Comparison of ENCODE assay signal across 8 cellular contexts in the genomic region with DNA sequence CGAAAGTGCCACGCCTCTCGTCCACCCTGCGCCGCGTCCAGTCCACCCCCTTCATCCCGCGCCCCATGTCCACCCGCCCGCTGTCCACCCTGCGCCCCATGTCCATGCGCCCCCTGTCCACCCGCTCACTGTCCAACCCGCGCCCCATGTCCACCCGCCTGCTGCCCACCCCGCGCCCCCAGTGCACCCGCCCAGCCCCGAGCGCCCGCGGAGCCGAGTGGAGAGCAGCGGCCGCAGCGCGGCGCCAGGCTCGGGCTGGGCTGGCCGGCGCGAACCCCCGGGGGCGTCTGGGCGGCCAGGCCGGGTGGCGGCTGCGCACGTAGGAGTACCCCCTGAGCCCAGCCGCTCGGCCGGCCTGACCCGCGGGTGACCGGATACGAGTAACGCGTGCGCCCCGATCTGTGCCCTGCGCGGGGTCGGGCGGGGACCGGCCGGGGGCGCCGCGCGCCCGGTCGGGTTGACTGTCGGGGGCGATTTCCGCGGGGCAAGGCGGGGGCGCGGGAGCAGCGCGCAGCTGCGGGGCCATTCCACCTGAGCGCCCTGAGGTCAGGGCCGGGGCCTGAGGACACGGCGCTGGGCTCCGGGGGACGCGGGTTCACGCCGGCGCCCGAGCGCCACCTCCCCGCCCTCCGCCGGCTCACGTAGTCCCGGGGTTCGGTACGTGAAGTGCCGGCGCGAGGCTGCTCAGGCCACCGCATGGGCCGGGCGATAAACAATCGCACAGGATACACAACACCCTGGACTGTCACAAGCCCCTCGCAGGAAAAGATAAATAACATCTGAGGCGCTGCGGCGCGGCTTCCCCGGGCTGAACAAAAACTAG. TPM values are rescaled to one million over a fixed set of nuclear protein-coding genes. Genes with fewer than 3 reads are reported as not detected.
DNase-seq lines count a peak whose midpoint lies in the region; ATAC-seq lines count a peak whose summit lies in the region.

No MANE protein-coding gene starts in this region.

- H3K9ac ChIP-seq in iPS-18a (ENCODE audit: low read length) (peak overlapping the region; percentile 44), skeletal muscle tissue (ENCODE audit: low read depth in 1 of 3, low read length in 3 of 3) (peak overlapping the region; percentile 8 to 57 (median 32))

- H3K27ac ChIP-seq in iPS-18a (ENCODE audit: low read length) (no peak overlapping the region), skeletal muscle tissue (ENCODE audit: low read depth, low read length) (peak overlapping the region; percentile 62)

- ATAC-seq in HG03442 (IDR thresholded peaks at IDR 0.05; ENCODE audit: unreplicated experiment) = no peak
- ATAC-seq in HG03280 (IDR thresholded peaks at IDR 0.05; ENCODE audit: unreplicated experiment) = no peak
- ATAC-seq in GM19324 (IDR thresholded peaks at IDR 0.05; ENCODE audit: low FRiP score, unreplicated experiment) = no peak

- H3K4me3 ChIP-seq in iPS-18a (ENCODE audit: low read length) (peak overlapping the region; percentile 55), skeletal muscle tissue (ENCODE audit: low read length in 3 of 3) (peak overlapping the region; percentile 35 to 65 (median 57))

- DNase-seq in activated CD4-positive, alpha-beta memory T cell treated with anti-CD3 and anti-CD28 coated beads for 36 hours = no peak
- DNase-seq in activated CD4-positive, alpha-beta memory T cell treated with anti-CD3 and anti-CD28 coated beads, Interleukin-2, amount 10 ng/mL, durations not matched to agents 7 days and 5 days = no peak

- peaks cover 44% of the 10 kb centered on the region for H3K27me3 Mint-ChIP-seq in activated CD4-positive, alpha-beta memory T cell treated with anti-CD3 and anti-CD28 coated beads for 36 hours
- H3K27me3 Mint-ChIP-seq in activated CD4-positive, alpha-beta memory T cell treated with anti-CD3 and anti-CD28 coated beads, Interleukin-2, amount 10 ng/mL, durations not matched to agents 7 days and 5 days = peaks cover 40% of the 10 kb centered on the region
- peaks cover 21% of the 10 kb centered on the region for H3K27me3 Mint-ChIP-seq in activated naive CD8-positive, alpha-beta T cell

- H3K36me3 Mint-ChIP-seq in activated CD4-positive, alpha-beta memory T cell treated with anti-CD3 and anti-CD28 coated beads for 36 hours = no peaks in the 10 kb centered on the region
- peaks cover 6% of the 10 kb centered on the region for H3K36me3 Mint-ChIP-seq in activated CD4-positive, alpha-beta memory T cell treated with anti-CD3 and anti-CD28 coated beads, Interleukin-2, amount 10 ng/mL, durations not matched to agents 7 days and 5 days (ENCODE audit: low read depth)
- H3K36me3 Mint-ChIP-seq in activated naive CD8-positive, alpha-beta T cell = no peaks in the 10 kb centered on the region

- intact Hi-C loops in activated CD4-positive, alpha-beta memory T cell treated with anti-CD3 and anti-CD28 coated beads for 36 hours (cut with micrococcal nuclease) = no loop called here

- peaks cover 3% of the 10 kb centered on the region for H3K4me1 Mint-ChIP-seq in activated CD4-positive, alpha-beta memory T cell treated with anti-CD3 and anti-CD28 coated beads for 36 hours (ENCODE audit: low read depth)
- peaks cover 7% of the 10 kb centered on the region for H3K4me1 Mint-ChIP-seq in activated CD4-positive, alpha-beta memory T cell treated with anti-CD3 and anti-CD28 coated beads, Interleukin-2, amount 10 ng/mL, durations not matched to agents 7 days and 5 days
- H3K4me1 Mint-ChIP-seq in activated naive CD8-positive, alpha-beta T cell (ENCODE audit: low read depth) = no peaks in the 10 kb centered on the region

- H3K4me1 ChIP-seq in iPS-18a (ENCODE audit: control insufficient read depth, low read depth, low read length) = peaks cover 18% of the 10 kb centered on the region
- peaks cover 3 to 7% (median 5%) of the 10 kb centered on the region in 3 donors for H3K4me1 ChIP-seq in skeletal muscle tissue (ENCODE audit: control insufficient read depth in 3 of 3, insufficient read depth in 3 of 3, low read length in 3 of 3)

- H3K9me3 ChIP-seq in iPS-18a (ENCODE audit: control insufficient read depth, low read depth, low read length) (no peaks in the 10 kb centered on the region), skeletal muscle tissue (ENCODE audit: control insufficient read depth in 3 of 3, low read length in 3 of 3) (no peaks in the 10 kb centered on the region)

- peak overlapping the region; percentile 48 for H3K4me3 Mint-ChIP-seq in activated CD4-positive, alpha-beta memory T cell treated with anti-CD3 and anti-CD28 coated beads for 36 hours
- H3K4me3 Mint-ChIP-seq in activated CD4-positive, alpha-beta memory T cell treated with anti-CD3 and anti-CD28 coated beads, Interleukin-2, amount 10 ng/mL, durations not matched to agents 7 days and 5 days = no peak overlapping the region
- H3K4me3 Mint-ChIP-seq in activated naive CD8-positive, alpha-beta T cell = peak overlapping the region; percentile 65

- no peaks in the 10 kb centered on the region for H3K9me3 Mint-ChIP-seq in activated CD4-positive, alpha-beta memory T cell treated with anti-CD3 and anti-CD28 coated beads for 36 hours
- H3K9me3 Mint-ChIP-seq in activated CD4-positive, alpha-beta memory T cell treated with anti-CD3 and anti-CD28 coated beads, Interleukin-2, amount 10 ng/mL, durations not matched to agents 7 days and 5 days = peaks cover 6% of the 10 kb centered on the region
- no peaks in the 10 kb centered on the region for H3K9me3 Mint-ChIP-seq in activated naive CD8-positive, alpha-beta T cell (ENCODE audit: low read depth)

- H3K27ac Mint-ChIP-seq in activated CD4-positive, alpha-beta memory T cell treated with anti-CD3 and anti-CD28 coated beads for 36 hours = no peak overlapping the region
- no peak overlapping the region for H3K27ac Mint-ChIP-seq in activated CD4-positive, alpha-beta memory T cell treated with anti-CD3 and anti-CD28 coated beads, Interleukin-2, amount 10 ng/mL, durations not matched to agents 7 days and 5 days
- H3K27ac Mint-ChIP-seq in activated naive CD8-positive, alpha-beta T cell = no peak overlapping the region

- H3K36me3 ChIP-seq in iPS-18a (ENCODE audit: control insufficient read depth, low read depth, low read length) = no peaks in the 10 kb centered on the region
- no peaks in the 10 kb centered on the region for H3K36me3 ChIP-seq in skeletal muscle tissue (ENCODE audit: control insufficient read depth in 3 of 3, insufficient read depth in 3 of 3, low read length in 3 of 3)

- H3K27me3 ChIP-seq in iPS-18a (ENCODE audit: control insufficient read depth, insufficient read depth, low read length) (peaks cover 35% of the 10 kb centered on the region), skeletal muscle tissue (ENCODE audit: control insufficient read depth in 3 of 3, insufficient read depth in 3 of 3, low read length in 3 of 3) (peaks cover 28 to 41% (median 40%) of the 10 kb centered on the region in 3 donors)

- POLR2A ChIA-PET in activated CD4-positive, alpha-beta memory T cell treated with anti-CD3 and anti-CD28 coated beads for 36 hours (lab: Charles Lee) = no interaction called here
- POLR2A ChIA-PET in activated CD4-positive, alpha-beta memory T cell treated with anti-CD3 and anti-CD28 coated beads, Interleukin-2, amount 10 ng/mL, durations not matched to agents 7 days and 5 days (lab: Charles Lee) = no interaction called here

- CTCF ChIA-PET in activated CD4-positive, alpha-beta memory T cell treated with anti-CD3 and anti-CD28 coated beads for 36 hours (lab: Charles Lee) = no interaction called here
- CTCF ChIA-PET in activated CD4-positive, alpha-beta memory T cell treated with anti-CD3 and anti-CD28 coated beads, Interleukin-2, amount 10 ng/mL, durations not matched to agents 7 days and 5 days (lab: Charles Lee) = no interaction called here

RNA-seq across cellular contexts. Expression of a gene that starts 37.5 kb away (rescaled TPM):
- total RNA-seq in activated CD4-positive, alpha-beta memory T cell treated with anti-CD3 and anti-CD28 coated beads for 36 hours = 10 to 100 TPM; 17.2 to 19.5 TPM
- 1 to 10 TPM; 2.0 to 2.5 TPM for total RNA-seq in activated CD4-positive, alpha-beta memory T cell treated with anti-CD3 and anti-CD28 coated beads, Interleukin-2, amount 10 ng/mL, durations not matched to agents 7 days and 5 days
- total RNA-seq in skeletal muscle tissue = 13.0 TPM
